ENCODE assay signal across 20 cellular contexts in the genomic region with DNA sequence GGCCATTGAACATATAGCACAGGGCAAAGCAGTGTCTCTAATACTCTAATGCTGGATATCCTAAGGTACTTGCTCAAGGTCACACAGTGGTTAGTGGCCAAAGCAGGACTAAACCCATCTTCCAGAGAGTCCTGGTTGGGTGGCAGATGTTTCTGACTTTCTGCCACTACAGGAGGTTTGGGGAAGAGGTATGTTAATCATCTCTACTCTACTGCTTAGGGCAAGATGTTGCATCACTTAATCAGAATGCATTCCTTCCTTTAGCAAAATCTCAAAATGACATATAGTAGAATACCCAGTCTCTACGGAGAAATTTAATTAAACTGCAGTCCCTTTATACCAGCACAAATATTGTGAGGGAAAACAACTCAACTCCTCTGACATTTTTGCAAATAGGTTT.
A peak's percentile ranks its signal among the peaks of the same experiment; 100 is the strongest.
DNase-seq lines count a peak whose midpoint lies in the region; ATAC-seq and TF ChIP-seq lines count a peak whose summit lies in the region.
"Had no signal": no experiment of that assay in that cellular context is flagged by ENCODE, and none has a peak within 500 bp of the region (broad histone marks: within the 10 kb centered on the region; RNA-seq: fewer than 3 reads in every experiment).

No MANE protein-coding gene starts in this region.

- H4K8ac ChIP-seq in mesendoderm (ENCODE audit: low read depth, low read length): no peak overlapping the region

- CTCF ChIA-PET in activated CD8-positive, alpha-beta memory T cell treated with anti-CD3 and anti-CD28 coated beads, Interleukin-2, amount 10 ng/mL, durations not matched to agents 7 days and 5 days (lab: Charles Lee): no interaction called here

- in situ Hi-C loops in GM23248 (cut with MboI): no loop called here

- no peak overlapping the region for H3K23ac ChIP-seq in mesendoderm (ENCODE audit: low read length)

- no peak overlapping the region for H3K56ac ChIP-seq in mesendoderm (ENCODE audit: low read length)

- H3K36me3 ChIP-seq in GM23248 (ENCODE audit: low read depth): no peaks in the 10 kb centered on the region
- no peaks in the 10 kb centered on the region for H3K36me3 ChIP-seq in mesendoderm (ENCODE audit: control insufficient read depth, insufficient read depth, low read length)
- no peaks in the 10 kb centered on the region for H3K36me3 ChIP-seq in esophagus squamous epithelium
- H3K36me3 ChIP-seq: BLaER1, HAP-1 had no signal

- no peak overlapping the region for H2BK15ac ChIP-seq in mesendoderm (replicated peaks; ENCODE audit: low read depth)

- no peak overlapping the region for H3K18ac ChIP-seq in mesendoderm (ENCODE audit: low read length)

- H4K20me1 ChIP-seq in GM23248 (ENCODE audit: insufficient read depth): no peaks in the 10 kb centered on the region
- H4K20me1 ChIP-seq: BLaER1 had no signal

- no peak overlapping the region for H2AFZ ChIP-seq in GM23248
- H2AFZ ChIP-seq: GM23338 had no signal

- H3F3A ChIP-seq in GM23248 (ENCODE audit: insufficient read depth): peaks cover 16% of the 10 kb centered on the region

- no peaks in the 10 kb centered on the region for H3K4me1 Mint-ChIP-seq in activated CD8-positive, alpha-beta memory T cell treated with anti-CD3 and anti-CD28 coated beads, Interleukin-2, amount 10 ng/mL, durations not matched to agents 7 days and 5 days
- H3K4me1 Mint-ChIP-seq: B cell; CD4-positive, CD25-positive, alpha-beta regulatory T cell; GM23338 had no signal

- H3K4me3 Mint-ChIP-seq in activated CD8-positive, alpha-beta memory T cell treated with anti-CD3 and anti-CD28 coated beads, Interleukin-2, amount 10 ng/mL, durations not matched to agents 7 days and 5 days: no peak overlapping the region
- H3K4me3 Mint-ChIP-seq: B cell; CD4-positive, CD25-positive, alpha-beta regulatory T cell; CD8-positive, alpha-beta T cell; GM23338; HFFc6 had no signal

- no peak overlapping the region for H3K27ac Mint-ChIP-seq in activated CD8-positive, alpha-beta memory T cell treated with anti-CD3 and anti-CD28 coated beads, Interleukin-2, amount 10 ng/mL, durations not matched to agents 7 days and 5 days
- H3K27ac Mint-ChIP-seq: B cell; CD4-positive, CD25-positive, alpha-beta regulatory T cell; CD8-positive, alpha-beta T cell; GM23338; HFFc6 had no signal

- H3K9ac ChIP-seq in GM23248 (no peak overlapping the region), mesendoderm (ENCODE audit: low read length) (no peak overlapping the region)
- H3K9ac ChIP-seq: BLaER1 had no signal

- DNase-seq in EL (peak; percentile 37), GM23248 (peak; percentile 30), RPMI7951 (ENCODE audit: low read depth) (peak; percentile 64), mesendoderm (peak; percentile 23), NCI-H526 (lab: John Stamatoyannopoulos, UW) (no peak), esophagus squamous epithelium (lab: John Stamatoyannopoulos, UW) (no peak), NCI-H510A treated with DMSO at 0.1 percent for 48 hours (lab: John Stamatoyannopoulos, UW) (no peak)
- DNase-seq in activated CD8-positive, alpha-beta memory T cell treated with anti-CD3 and anti-CD28 coated beads, Interleukin-2, amount 10 ng/mL, durations not matched to agents 7 days and 5 days: no peak
- DNase-seq: Caco-2; CD4-positive, CD25-positive, alpha-beta regulatory T cell; CD8-positive, alpha-beta T cell; DMS153; DND-41; GF-D8; HFFc6 had no signal

- intact Hi-C loops in esophagus squamous epithelium (cut with DNase I): no loop called here

- no peak overlapping the region for H4K5ac ChIP-seq in mesendoderm (ENCODE audit: low read length)

- H3K79me2 ChIP-seq in GM23248 (ENCODE audit: insufficient read depth) (no peaks in the 10 kb centered on the region), mesendoderm (ENCODE audit: control insufficient read depth, insufficient read depth, low read length) (no peaks in the 10 kb centered on the region)

- H2BK120ac ChIP-seq in mesendoderm (ENCODE audit: low read depth, low read length): no peak overlapping the region

- H3K9me3 Mint-ChIP-seq in activated CD8-positive, alpha-beta memory T cell treated with anti-CD3 and anti-CD28 coated beads, Interleukin-2, amount 10 ng/mL, durations not matched to agents 7 days and 5 days (ENCODE audit: low read depth): no peaks in the 10 kb centered on the region

- H3K4me3 ChIP-seq in GM23248: no peak overlapping the region
- no peak overlapping the region for H3K4me3 ChIP-seq in mesendoderm (ENCODE audit: low read length)
- H3K4me3 ChIP-seq in esophagus squamous epithelium: no peak overlapping the region
- H3K4me3 ChIP-seq: BLaER1, GM23338, HAP-1 had no signal

- no peaks in the 10 kb centered on the region for H3K79me1 ChIP-seq in mesendoderm (ENCODE audit: low read length)

- no peak overlapping the region for H3K4ac ChIP-seq in mesendoderm (ENCODE audit: low read depth, low read length)

- no peak for TF ChIP-seq CTCF in esophagus squamous epithelium (IDR thresholded peaks at IDR 0.05)

- H3K4me2 ChIP-seq in GM23248 (ENCODE audit: unreplicated experiment) (peak overlapping the region; percentile 14), mesendoderm (ENCODE audit: low read length) (no peak overlapping the region)
- H3K4me2 ChIP-seq: BLaER1, GM23338 had no signal

- H3K27me3 Mint-ChIP-seq in activated CD8-positive, alpha-beta memory T cell treated with anti-CD3 and anti-CD28 coated beads, Interleukin-2, amount 10 ng/mL, durations not matched to agents 7 days and 5 days: no peaks in the 10 kb centered on the region

- ATAC-seq in activated CD8-positive, alpha-beta memory T cell treated with anti-CD3 and anti-CD28 coated beads, Interleukin-2, amount 10 ng/mL, durations not matched to agents 7 days and 5 days: no peak
- ATAC-seq: CD8-positive, alpha-beta T cell; GM23338 had no signal

- H3K36me3 Mint-ChIP-seq in activated CD8-positive, alpha-beta memory T cell treated with anti-CD3 and anti-CD28 coated beads, Interleukin-2, amount 10 ng/mL, durations not matched to agents 7 days and 5 days: no peaks in the 10 kb centered on the region
- H3K36me3 Mint-ChIP-seq: CD4-positive, CD25-positive, alpha-beta regulatory T cell; CD8-positive, alpha-beta T cell had no signal

- H3K9me2 ChIP-seq in GM23248 (ENCODE audit: insufficient read depth): no peaks in the 10 kb centered on the region

- no peak for TF ChIP-seq POLR2A in esophagus squamous epithelium (IDR thresholded peaks at IDR 0.05)

- H3K27me3 ChIP-seq in GM23248 (replicated peaks; ENCODE audit: insufficient read depth) (no peaks in the 10 kb centered on the region), mesendoderm (ENCODE audit: insufficient read depth, low read length, poor library complexity) (no peaks in the 10 kb centered on the region), esophagus squamous epithelium (no peaks in the 10 kb centered on the region)
- H3K27me3 ChIP-seq: BLaER1 had no signal

- H2BK5ac ChIP-seq in mesendoderm (ENCODE audit: low read length): no peak overlapping the region

- H3K27ac ChIP-seq in GM23248: no peak overlapping the region
- H3K27ac ChIP-seq in mesendoderm (ENCODE audit: low read depth, low read length): no peak overlapping the region
- no peak overlapping the region for H3K27ac ChIP-seq in esophagus squamous epithelium
- H3K27ac ChIP-seq: BLaER1, C4-2B had no signal

- 54 to 63% methylated on average over 1 of the region's 1 CpG for WGBS in GM23248 (ENCODE audit: low coverage in 1 of 2, low lambda C conversion rate in 2 of 2, missing lambda C conversion rate in 2 of 2), 2 experiments
- no CpG with 5 or more reads among the region's 1 CpG for WGBS in mesendoderm (ENCODE audit: extremely low coverage, insufficient coverage, low lambda C conversion rate)
- WGBS in esophagus squamous epithelium, 2 donors: 67 to 71% methylated on average over 1 of the region's 1 CpG

- H2AK5ac ChIP-seq in mesendoderm (ENCODE audit: low read length): no peak overlapping the region

- H3K9me3 ChIP-seq in GM23248 (ENCODE audit: low read depth) (no peaks in the 10 kb centered on the region), esophagus squamous epithelium (no peaks in the 10 kb centered on the region)
- H3K9me3 ChIP-seq: BLaER1, Caco-2, HAP-1 had no signal

- H3K4me1 ChIP-seq in GM23248 (ENCODE audit: insufficient read depth) (peaks cover 31% of the 10 kb centered on the region), mesendoderm (ENCODE audit: control insufficient read depth, low read depth, low read length) (no peaks in the 10 kb centered on the region), esophagus squamous epithelium (no peaks in the 10 kb centered on the region)
- H3K4me1 ChIP-seq: BLaER1, Caco-2, HAP-1 had no signal

Comparison
In these comparisons a context has a peak if more than half of its experiments do, and no peak if none do; other contexts are left out.
1. DNase-seq: peak in EL (single experiment), GM23248 (single experiment), RPMI7951 (single experiment) and mesendoderm (single experiment); none in NCI-H526 (0 of 2), esophagus squamous epithelium (single experiment), activated CD8-positive, alpha-beta memory T cell treated with anti-CD3 and anti-CD28 coated beads, Interleukin-2, amount 10 ng/mL, durations not matched to agents 7 days and 5 days (single experiment) and NCI-H510A treated with DMSO at 0.1 percent for 48 hours (single experiment).